Comparison of ENCODE assay signal across 11 cellular contexts in genomic region chr7:122544463-122544862, GRCh38.
A peak's percentile ranks its signal among the peaks of the same experiment; 100 is the strongest.
DNase-seq lines count a peak whose midpoint lies in the region; ATAC-seq, FAIRE-seq and TF ChIP-seq lines count a peak whose summit lies in the region.
"Had no signal": no experiment of that assay in that cellular context is flagged by ENCODE, and none has a peak within 500 bp of the region (broad histone marks: within the 10 kb centered on the region; RNA-seq: fewer than 3 reads in every experiment).

No MANE protein-coding gene starts in this region.

- CTCF ChIA-PET in HepG2 (lab: Yijun Ruan, JAX; ENCODE audit: low intra/inter-chr PET ratio, low total read pairs) = no interaction called here

- no peak overlapping the region for H2AFZ ChIP-seq in HepG2 (ENCODE audit: low read length)

- H3K9me3 ChIP-seq in HepG2 (ENCODE audit: low read length) = no peaks in the 10 kb centered on the region
- no peaks in the 10 kb centered on the region for H3K9me3 ChIP-seq in esophagus squamous epithelium

- DNase-seq in HepG2 (ENCODE audit: low spot score) (no peak), NCI-H187 treated with DMSO at 0.1 percent for 48 hours (lab: John Stamatoyannopoulos, UW) (no peak), esophagus squamous epithelium (lab: John Stamatoyannopoulos, UW) (no peak), foreskin keratinocyte (no peak)
- DNase-seq in activated naive CD4-positive, alpha-beta T cell treated with Interleukin-2 at 50 U/mL for 16 hours = no peak
- DNase-seq: activated CD4-positive, alpha-beta T cell treated with anti-CD3 and anti-CD28 coated beads, Interleukin-2, amount 50 U/mL, for 4 hours; DMS 273 treated with DMSO at 0.1 percent for 48 hours; stimulated activated naive CD8-positive, alpha-beta T cell treated with anti-CD3 and anti-CD28 coated beads, Interleukin-15, amount 100 ng/mL, for 72 hours had no signal

- no peak for FAIRE-seq in HepG2 (lab: Jason Lieb, UNC)

- peak; percentile 98 for ATAC-seq in GM18868 (IDR thresholded peaks at IDR 0.05; ENCODE audit: unreplicated experiment)
- peak; percentile 79 for ATAC-seq in HG02571 (IDR thresholded peaks at IDR 0.05; ENCODE audit: unreplicated experiment)
- peak; percentile 84 for ATAC-seq in HG03521 (IDR thresholded peaks at IDR 0.05; ENCODE audit: unreplicated experiment)
- ATAC-seq in HepG2 = no peak
- ATAC-seq in foreskin keratinocyte = no peak
- ATAC-seq: stimulated activated naive CD8-positive, alpha-beta T cell treated with anti-CD3 and anti-CD28 coated beads, Interleukin-15, amount 100 ng/mL, for 72 hours had no signal

- no peaks in the 10 kb centered on the region for H3K27me3 ChIP-seq in HepG2 (ENCODE audit: control insufficient read depth in 1 of 2, insufficient read depth in 2 of 2, low read length in 2 of 2)
- H3K27me3 ChIP-seq in esophagus squamous epithelium = no peaks in the 10 kb centered on the region
- no peaks in the 10 kb centered on the region for H3K27me3 ChIP-seq in foreskin keratinocyte

- POLR2A ChIA-PET in HepG2 (lab: Yijun Ruan, JAX) = no interaction called here

- no peaks in the 10 kb centered on the region for H3K4me1 ChIP-seq in HepG2 (ENCODE audit: insufficient read depth, low read length)
- no peaks in the 10 kb centered on the region for H3K4me1 ChIP-seq in esophagus squamous epithelium
- no peaks in the 10 kb centered on the region for H3K4me1 ChIP-seq in foreskin keratinocyte

- WGBS in HepG2 (ENCODE audit: low lambda C conversion rate) = 69% methylated on average over 2 of the region's 2 CpGs
- WGBS in esophagus squamous epithelium, 2 donors = 62 to 72% methylated on average over 2 of the region's 2 CpGs

- no peak overlapping the region for H3K9ac ChIP-seq in HepG2 (ENCODE audit: insufficient read depth, low read depth, low read length)

- TF ChIP-seq POLR2A in HepG2 (IDR thresholded peaks at IDR 0.05; ENCODE audit: insufficient read depth in 1 of 2, low read depth in 2 of 2, low read length in 2 of 2) (no peak), esophagus squamous epithelium (IDR thresholded peaks at IDR 0.05) (no peak)

- no TSS peak for BruUV-seq in HepG2 (replicated peaks; lab: Mats Ljungman, UMichigan)

- no peak for TF ChIP-seq CTCF in HepG2 (CRISPR knock-in tag; IDR thresholded peaks at IDR 0.05)
- no peak for TF ChIP-seq CTCF in esophagus squamous epithelium (IDR thresholded peaks at IDR 0.05)
- no peak for TF ChIP-seq CTCF in foreskin keratinocyte (conservative IDR thresholded peaks at IDR 0.05)

- H3K36me3 ChIP-seq in HepG2 (replicated peaks in 1 of 2; ENCODE audit: control insufficient read depth in 1 of 2, insufficient read depth in 2 of 2, low read length in 2 of 2) (no peaks in the 10 kb centered on the region; a peak in 1 of 5 replicates), esophagus squamous epithelium (no peaks in the 10 kb centered on the region)

- H3K4me3 ChIP-seq in HepG2 (replicated peaks in 1 of 3; ENCODE audit: insufficient read depth in 1 of 3, low read depth in 2 of 3, low read length in 3 of 3) (no peak overlapping the region), esophagus squamous epithelium (no peak overlapping the region)

- no peaks in the 10 kb centered on the region for H3K79me2 ChIP-seq in HepG2 (ENCODE audit: insufficient read depth, low read length)

- no peak overlapping the region for H3K27ac ChIP-seq in HepG2 (ENCODE audit: extremely low read length, insufficient read depth, low read length)
- no peak overlapping the region for H3K27ac ChIP-seq in esophagus squamous epithelium
- no peak overlapping the region for H3K27ac ChIP-seq in foreskin keratinocyte

- H4K20me1 ChIP-seq in HepG2 (ENCODE audit: insufficient read depth, low read length) = no peaks in the 10 kb centered on the region

- in situ Hi-C loops in HepG2 (cut with HindIII; ENCODE audit: extremely low pct_ligation_motif_present, low pct_unique_long_range_greater_than_20kb) = no loop called here

- TF ChIP-seq RAD21 in HepG2 (CRISPR knock-in tag; IDR thresholded peaks at IDR 0.05) = no peak

- TF ChIP-seq EP300 in HepG2 (IDR thresholded peaks at IDR 0.05; ENCODE audit: low read depth in 2 of 2, low read length in 2 of 2) = no peak
- no peak for TF ChIP-seq EP300 in HepG2 (CRISPR knock-in tag; IDR thresholded peaks at IDR 0.05; ENCODE audit: borderline replicate concordance)

- H3K4me2 ChIP-seq in HepG2 (ENCODE audit: low read depth, low read length) = no peak overlapping the region

- intact Hi-C loops in HepG2 (cut with micrococcal nuclease; ENCODE audit: unreplicated experiment) (no loop called here), esophagus squamous epithelium (cut with DNase I) (no loop called here)

TF ChIP-seq in HepG2, 621 proteins besides CTCF, POLR2A, EP300 and RAD21:
- TF ChIP-seq ZNF674 (CRISPR knock-in tag; IDR thresholded peaks at IDR 0.05; ENCODE audit: low read depth) = no peak
- TF ChIP-seq, protein P1, sequence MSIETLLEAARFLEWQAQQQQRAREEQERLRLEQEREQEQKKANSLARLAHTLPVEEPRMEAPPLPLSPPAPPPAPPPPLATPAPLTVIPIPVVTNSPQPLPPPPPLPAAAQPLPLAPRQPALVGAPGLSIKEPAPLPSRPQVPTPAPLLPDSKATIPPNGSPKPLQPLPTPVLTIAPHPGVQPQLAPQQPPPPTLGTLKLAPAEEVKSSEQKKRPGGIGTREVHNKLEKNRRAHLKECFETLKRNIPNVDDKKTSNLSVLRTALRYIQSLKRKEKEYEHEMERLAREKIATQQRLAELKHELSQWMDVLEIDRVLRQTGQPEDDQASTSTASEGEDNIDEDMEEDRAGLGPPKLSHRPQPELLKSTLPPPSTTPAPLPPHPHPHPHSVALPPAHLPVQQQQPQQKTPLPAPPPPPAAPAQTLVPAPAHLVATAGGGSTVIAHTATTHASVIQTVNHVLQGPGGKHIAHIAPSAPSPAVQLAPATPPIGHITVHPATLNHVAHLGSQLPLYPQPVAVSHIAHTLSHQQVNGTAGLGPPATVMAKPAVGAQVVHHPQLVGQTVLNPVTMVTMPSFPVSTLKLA (IDR thresholded peaks at IDR 0.05) = peak; percentile 80

Comparison
In these comparisons a context has a peak if more than half of its experiments do, and no peak if none do; other contexts are left out.
1. ATAC-seq: peak in GM18868 (single experiment), HG02571 (single experiment) and HG03521 (single experiment); none in HepG2 (single experiment) and foreskin keratinocyte (single experiment).